In the genomic region with DNA sequence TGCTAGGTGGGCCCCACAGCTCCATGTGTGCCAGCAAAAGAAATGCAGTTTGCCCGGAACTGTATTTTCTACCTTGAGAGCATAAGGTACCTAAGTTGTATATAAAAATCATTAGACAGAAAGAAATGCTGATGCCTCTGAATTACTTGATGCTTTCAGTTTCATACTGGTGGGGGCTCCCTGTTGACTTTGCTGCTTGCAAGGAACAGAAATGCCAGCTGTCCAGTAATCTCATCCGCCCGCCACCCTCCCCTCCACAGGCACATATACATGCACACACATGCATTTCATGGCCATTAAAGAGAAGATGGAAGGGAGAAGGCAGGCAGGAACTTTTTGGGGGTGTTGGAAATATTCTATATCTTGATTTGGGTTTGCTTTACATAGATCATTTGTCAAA, we compare ENCODE assay signal across 18 cellular contexts. TPM values are rescaled to one million over a fixed set of nuclear protein-coding genes. Genes with fewer than 3 reads are reported as not detected.
DNase-seq lines count a peak whose midpoint lies in the region; FAIRE-seq and TF ChIP-seq lines count a peak whose summit lies in the region.
"Had no signal": no experiment of that assay in that cellular context is flagged by ENCODE, and none has a peak within 500 bp of the region (broad histone marks: within the 10 kb centered on the region; RNA-seq: fewer than 3 reads in every experiment).

No MANE protein-coding gene starts in this region.

- H3K18ac ChIP-seq in H9 (ENCODE audit: insufficient read length, low read depth, low read length), result peak overlapping the region; percentile 50

- no peak overlapping the region for H3K9ac ChIP-seq in H9 (ENCODE audit: extremely low read depth, insufficient read length, low read length)
- H3K9ac ChIP-seq: GM23248 had no signal

- no peak overlapping the region for H2BK5ac ChIP-seq in H9 (ENCODE audit: insufficient read length, low read length)

- no peak overlapping the region for H4K5ac ChIP-seq in H9 (ENCODE audit: insufficient read length, low read depth, low read length)

- no peaks in the 10 kb centered on the region for H3K27me3 ChIP-seq in CD4-positive, alpha-beta memory T cell (ENCODE audit: insufficient read depth, low read length)
- H3K27me3 ChIP-seq in H9 (ENCODE audit: insufficient read depth, low read length), result no peaks in the 10 kb centered on the region
- H3K27me3 ChIP-seq: SJSA1 had no signal

- no peak for DNase-seq in CD4-positive, alpha-beta memory T cell
- DNase-seq in H9, result no peak
- peak; percentile 71 for DNase-seq in RPMI8226
- DNase-seq in urothelium cell line (ENCODE audit: low spot score), result no peak
- no peak for DNase-seq in mesothelial cell of epicardium (ENCODE audit: low spot score in 2 of 2, unreplicated experiment in 2 of 2)
- no peak for DNase-seq in stimulated activated naive CD4-positive, alpha-beta T cell (lab: John Stamatoyannopoulos, UW)
- DNase-seq: ACHN, COR-L47, DMS53, EL, GM23248, NCI-H1694 treated with DMSO at 0.1 percent for 48 hours, NCI-H226, NCI-H524 treated with DMSO at 0.1 percent for 48 hours had no signal

- POLR2A ChIA-PET in CD4-positive, alpha-beta memory T cell (lab: Charles Lee; ENCODE audit: partially characterized antibody), result no interaction called here

- TF ChIP-seq CTCF in H9 (conservative IDR thresholded peaks at IDR 0.05) (no peak), nephron (IDR thresholded peaks at IDR 0.05; ENCODE audit: unreplicated experiment in 3 of 3) (no peak), mesothelial cell of epicardium (IDR thresholded peaks at IDR 0.05; ENCODE audit: unreplicated experiment) (no peak)

- H2AFZ ChIP-seq in H9 (ENCODE audit: low read length), result no peak overlapping the region
- H2AFZ ChIP-seq: GM23248 had no signal

- no peak overlapping the region for H3T11ph ChIP-seq in H9 (ENCODE audit: low read length)

- peaks cover 6% of the 10 kb centered on the region for H3K4me1 ChIP-seq in CD4-positive, alpha-beta memory T cell (ENCODE audit: insufficient read depth, low read length)
- peaks cover 12% of the 10 kb centered on the region; the same call in 1 of the 2 replicates for H3K4me1 ChIP-seq in H9 (ENCODE audit: insufficient read depth, low read length)

- no peak overlapping the region for H2BK120ac ChIP-seq in H9 (ENCODE audit: low read depth, low read length, poor library complexity, severe bottlenecking)

- no peak overlapping the region for H4K8ac ChIP-seq in H9 (replicated peaks; ENCODE audit: insufficient read length, low read depth, low read length)

- H3K14ac ChIP-seq in H9 (ENCODE audit: insufficient read depth, low read length), result no peak overlapping the region

- no peaks in the 10 kb centered on the region for H4K20me1 ChIP-seq in H9 (ENCODE audit: control insufficient read depth, insufficient read depth, insufficient read length)

- H2AK5ac ChIP-seq in H9 (ENCODE audit: insufficient read length, low read length), result no peak overlapping the region

- H3K56ac ChIP-seq in H9 (ENCODE audit: insufficient read length, low read depth, low read length), result no peak overlapping the region

- H3K36me3 ChIP-seq in CD4-positive, alpha-beta memory T cell (ENCODE audit: insufficient read depth, low read length), result no peaks in the 10 kb centered on the region

- H3K4me3 ChIP-seq in CD4-positive, alpha-beta memory T cell (ENCODE audit: low read length in 2 of 2), result no peak overlapping the region
- H3K4me3 ChIP-seq: GM12878, GM23248, SJSA1 had no signal

- no peak overlapping the region for H2BK15ac ChIP-seq in H9 (ENCODE audit: low read depth, low read length)

- no peak overlapping the region for H3K4me2 ChIP-seq in H9 (ENCODE audit: insufficient read depth, insufficient read length, low read length)

- peaks cover 13 to 41% (median 21%) of the 10 kb centered on the region in 4 donors for H3K4me1 Mint-ChIP-seq in CD4-positive, alpha-beta memory T cell
- peaks cover 33 to 38% of the 10 kb centered on the region in 2 experiments for H3K4me1 Mint-ChIP-seq in H9
- peaks cover 31% of the 10 kb centered on the region for H3K4me1 Mint-ChIP-seq in nephron
- peaks cover 29% of the 10 kb centered on the region for H3K4me1 Mint-ChIP-seq in mesothelial cell of epicardium

- CTCF ChIA-PET in CD4-positive, alpha-beta memory T cell (lab: Charles Lee; ENCODE audit: partially characterized antibody), result interaction anchor here (1.2 to 2.1 kb wide), 2 partner anchors 27 to 29 kb away, joined by 3 to 10 read pairs; no protein-coding TSS in a partner anchor

- WGBS in H9 (ENCODE audit: extremely low coverage, insufficient read length, low lambda C conversion rate), result no CpG with 5 or more reads among the region's 3 CpGs

- H3K27me3 Mint-ChIP-seq in CD4-positive, alpha-beta memory T cell, result no peaks in the 10 kb centered on the region
- H3K27me3 Mint-ChIP-seq in H9 (ENCODE audit: low read depth) (no peaks in the 10 kb centered on the region), nephron (ENCODE audit: low read depth) (no peaks in the 10 kb centered on the region), mesothelial cell of epicardium (ENCODE audit: low read depth) (peaks cover 16% of the 10 kb centered on the region)

- intact Hi-C loops in CD4-positive, alpha-beta memory T cell (cut with micrococcal nuclease), result no loop called here

- H3K79me1 ChIP-seq in H9 (ENCODE audit: insufficient read depth, low read depth, low read length, poor library complexity, severe bottlenecking), result no peaks in the 10 kb centered on the region

- no peak overlapping the region for H2BK20ac ChIP-seq in H9 (ENCODE audit: low read depth, low read length, poor library complexity, severe bottlenecking)

- peak overlapping the region in 4 of 7 donors; percentile 2 to 63 (median 51) for H3K27ac Mint-ChIP-seq in CD4-positive, alpha-beta memory T cell
- H3K27ac Mint-ChIP-seq in H9 (peak overlapping the region in 2 of 3 experiments; percentile 17 to 68; a peak in 2 of 7 replicates), nephron (peak overlapping the region in 2 of 3 experiments; percentile 6 to 28), mesothelial cell of epicardium (no peak overlapping the region)

- no peak overlapping the region for H4K91ac ChIP-seq in H9 (ENCODE audit: insufficient read length, low read depth, low read length)

- no peak for FAIRE-seq in urothelium cell line (lab: Jason Lieb, UNC)
- FAIRE-seq: GM12878 had no signal

- H3K27ac ChIP-seq in CD4-positive, alpha-beta memory T cell (ENCODE audit: low read depth, low read length), result no peak overlapping the region
- no peak overlapping the region for H3K27ac ChIP-seq in H9 (ENCODE audit: insufficient read length, low read depth, low read length)
- H3K27ac ChIP-seq: C4-2B, GM23248, SJSA1 had no signal

- H3K36me3 Mint-ChIP-seq in CD4-positive, alpha-beta memory T cell, result peaks cover 19 to 21% of the 10 kb centered on the region in 2 donors
- H3K36me3 Mint-ChIP-seq in H9 (ENCODE audit: insufficient read depth in 1 of 3, low read depth in 3 of 3), result peaks cover 6 to 13% (median 6%) of the 10 kb centered on the region in 3 experiments; a peak in 6 of 7 replicates
- H3K36me3 Mint-ChIP-seq in nephron (ENCODE audit: low read depth), result peaks cover 11% of the 10 kb centered on the region
- H3K36me3 Mint-ChIP-seq in mesothelial cell of epicardium, result peaks cover 10% of the 10 kb centered on the region

- H3K4me3 Mint-ChIP-seq in CD4-positive, alpha-beta memory T cell, result no peak overlapping the region
- H3K4me3 Mint-ChIP-seq in H9, result no peak overlapping the region
- no peak overlapping the region for H3K4me3 Mint-ChIP-seq in nephron
- no peak overlapping the region for H3K4me3 Mint-ChIP-seq in mesothelial cell of epicardium

- H3K23ac ChIP-seq in H9 (ENCODE audit: insufficient read length, low read depth, low read length), result no peak overlapping the region

- no peaks in the 10 kb centered on the region for H3K23me2 ChIP-seq in H9 (ENCODE audit: insufficient read length, low read depth, low read length, poor library complexity, severe bottlenecking)

- no peak overlapping the region for H3K4ac ChIP-seq in H9 (ENCODE audit: low read depth, low read length)

- no peaks in the 10 kb centered on the region for H3K79me2 ChIP-seq in H9 (ENCODE audit: insufficient read depth, low read length)

- H3K9me3 Mint-ChIP-seq in CD4-positive, alpha-beta memory T cell, result no peaks in the 10 kb centered on the region
- H3K9me3 Mint-ChIP-seq in H9 (no peaks in the 10 kb centered on the region), nephron (no peaks in the 10 kb centered on the region), mesothelial cell of epicardium (no peaks in the 10 kb centered on the region)

- no peaks in the 10 kb centered on the region for H3K9me3 ChIP-seq in CD4-positive, alpha-beta memory T cell (ENCODE audit: control insufficient read depth in 1 of 2, low read length in 2 of 2)
- no peaks in the 10 kb centered on the region for H3K9me3 ChIP-seq in H9 (ENCODE audit: control insufficient read depth, low read depth, low read length)
- H3K9me3 ChIP-seq: SJSA1 had no signal

- no peak overlapping the region for H2BK12ac ChIP-seq in H9 (ENCODE audit: insufficient read length, low read depth, low read length)

RNA-seq across cellular contexts. Expression of a gene that starts 38.4 kb away (rescaled TPM):
- total RNA-seq in CD4-positive, alpha-beta memory T cell, result 10 to 100 TPM; 29.1 to 34.0 TPM
- 1 to 10 TPM; 2.6 to 7.5 TPM for polyA plus RNA-seq in CD4-positive, alpha-beta memory T cell
- total RNA-seq in H9 (2021), result 34.6 and 34.8 TPM in 2 replicates
- 27.8 to 28.7 TPM (median 27.8 TPM) in 3 replicates for total RNA-seq in mesothelial cell of epicardium

RNA-seq across cellular contexts. Expression of a gene that starts 56.2 kb away (rescaled TPM):
- total RNA-seq in CD4-positive, alpha-beta memory T cell, result 100 to 1,000 TPM in 1 of 2 experiments, 10 to 100 TPM in 1; 95.7 to 104 TPM
- 10 to 100 TPM; 27.6 to 39.1 TPM for polyA plus RNA-seq in CD4-positive, alpha-beta memory T cell
- total RNA-seq in H9 (2021) (52.8 and 54.7 TPM in 2 replicates), mesothelial cell of epicardium (50.5 to 54.6 TPM (median 51.8 TPM) in 3 replicates)
